ENCODE assay signal across 1 cellular context in genomic region chr1:207003216-207003615, GRCh38.
TF ChIP-seq lines count a peak whose summit lies in the region.

No MANE protein-coding gene starts in this region.

TF ChIP-seq in HCT116, 20 proteins besides CTCF, POLR2A, EP300 and RAD21 (continued from another document):
- TF ChIP-seq EGR1 (IDR thresholded peaks at IDR 0.05; ENCODE audit: low read depth) (no peak), SP1 (IDR thresholded peaks at IDR 0.05; ENCODE audit: low read depth) (no peak), EZH2phosphoT487 (IDR thresholded peaks at IDR 0.05; ENCODE audit: borderline replicate concordance) (no peak), TCF7L2 (IDR thresholded peaks at IDR 0.05; ENCODE audit: borderline replicate concordance, extremely low read depth, insufficient read depth, insufficient read length) (no peak), CEBPB (IDR thresholded peaks at IDR 0.05; ENCODE audit: low read depth) (no peak), SRF (IDR thresholded peaks at IDR 0.05; ENCODE audit: low read depth) (no peak), ATF3 (IDR thresholded peaks at IDR 0.05) (no peak), POLR2AphosphoS5 (IDR thresholded peaks at IDR 0.05; ENCODE audit: low read depth, low read length) (no peak), EZH2 (IDR thresholded peaks at IDR 0.05) (no peak)
